Comparison of ENCODE assay signal across 14 cellular contexts in the genomic region with DNA sequence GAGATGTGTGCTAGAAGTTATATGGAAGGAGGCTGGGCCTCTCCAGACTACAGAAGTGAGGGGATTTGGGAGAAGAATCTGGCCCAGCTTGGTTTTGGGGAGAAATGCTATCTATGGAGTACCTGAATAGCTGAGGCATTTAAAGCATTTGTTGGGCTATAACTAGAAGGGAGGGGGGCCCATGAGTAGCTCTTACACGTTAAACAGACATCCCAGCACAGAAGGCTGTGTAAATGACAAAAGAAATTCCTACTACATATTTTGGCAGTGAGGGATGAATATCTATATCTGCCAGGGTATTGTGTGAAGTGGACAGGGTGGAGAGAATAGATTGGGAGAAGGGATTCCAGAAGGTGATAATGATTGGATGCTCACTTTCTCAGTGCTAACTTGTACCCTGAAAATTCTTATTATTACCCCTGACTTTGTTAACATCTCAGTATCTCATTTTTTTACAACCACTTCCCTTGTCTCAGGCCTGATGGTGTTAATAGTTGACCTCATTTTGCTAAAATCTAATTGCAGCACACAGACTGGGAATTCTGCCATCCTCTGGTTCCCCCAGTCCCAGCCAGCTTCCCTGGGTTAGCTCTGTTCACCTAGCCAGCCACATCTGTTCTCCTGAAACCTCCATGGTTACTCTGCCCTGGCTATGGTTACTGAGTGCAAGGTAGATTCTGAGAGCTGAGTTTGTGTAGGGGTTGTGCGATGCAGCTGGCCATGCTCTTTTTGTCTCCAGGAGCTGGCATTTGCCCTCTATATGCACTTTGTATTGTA. TPM values are rescaled to one million over a fixed set of nuclear protein-coding genes. Genes with fewer than 3 reads are reported as not detected.
DNase-seq lines count a peak whose midpoint lies in the region; ATAC-seq, FAIRE-seq and TF ChIP-seq lines count a peak whose summit lies in the region.
"Had no signal": no experiment of that assay in that cellular context is flagged by ENCODE, and none has a peak within 500 bp of the region (broad histone marks: within the 10 kb centered on the region; RNA-seq: fewer than 3 reads in every experiment).

No MANE protein-coding gene starts in this region.

- H3K36me3 ChIP-seq in CD8-positive, alpha-beta T cell (ENCODE audit: insufficient read depth, low read length): peaks cover 10% of the 10 kb centered on the region
- H3K36me3 ChIP-seq in muscle layer of colon (ENCODE audit: insufficient read depth, low read length): peaks cover 4% of the 10 kb centered on the region
- H3K36me3 ChIP-seq: MG63 had no signal

- peaks cover 64% of the 10 kb centered on the region for H3K4me1 Mint-ChIP-seq in CD8-positive, alpha-beta T cell (ENCODE audit: low read depth)

- no peaks in the 10 kb centered on the region for H3K27me3 ChIP-seq in CD8-positive, alpha-beta T cell (ENCODE audit: insufficient read depth, low read length)
- no peaks in the 10 kb centered on the region for H3K27me3 ChIP-seq in muscle layer of colon (ENCODE audit: control insufficient read depth in 1 of 2, insufficient read depth in 2 of 2, low read length in 2 of 2)
- H3K27me3 ChIP-seq: BLaER1, body of pancreas, MG63 had no signal

- peaks cover 53% of the 10 kb centered on the region for H3K4me1 ChIP-seq in CD8-positive, alpha-beta T cell (ENCODE audit: insufficient read depth, low read length)
- H3K4me1 ChIP-seq in muscle layer of colon (ENCODE audit: insufficient read depth, low read length): peaks cover 26% of the 10 kb centered on the region

- no peak overlapping the region for H3K4me3 Mint-ChIP-seq in CD8-positive, alpha-beta T cell
- H3K4me3 Mint-ChIP-seq: activated T-helper 1 cell treated with anti-CD3 and anti-CD28 coated beads, Interleukin-12 subunit alpha, Interleukin-12 subunit beta, Interleukin-2, Interleukin-4 antibody, amounts not matched to agents 30 ng/mL and 10 ng/mL and 1 ng/mL, durations not matched to agents 14 hours and 24 hours and 36 hours had no signal

- CTCF ChIA-PET in CD8-positive, alpha-beta T cell (lab: Charles Lee): interaction anchor here (0.6 to 13.5 kb wide), 6 partner anchors 8 to 954 kb away, joined by 3 to 548 read pairs (median 3); a partner anchor contains a TSS

- no peak for FAIRE-seq in D721Med (lab: Jason Lieb, UNC)

- no peak for ATAC-seq in CD8-positive, alpha-beta T cell
- ATAC-seq in HG03571 (IDR thresholded peaks at IDR 0.05; ENCODE audit: unreplicated experiment): no peak
- ATAC-seq: body of pancreas had no signal

- TF ChIP-seq CTCF in AG10803 (conservative IDR thresholded peaks at IDR 0.05; ENCODE audit: low read length) (no peak), D721Med (IDR thresholded peaks at IDR 0.05; ENCODE audit: insufficient read depth, missing control alignments) (no peak)
- no peak for TF ChIP-seq CTCF in CD8-positive, alpha-beta T cell (IDR thresholded peaks at IDR 0.05)

- intact Hi-C loops in CD8-positive, alpha-beta T cell (cut with DNase I, micrococcal nuclease): loop anchor here in 1 of 2 experiments (5.0 to 10.0 kb wide), 2 partner anchors 78 to 611 kb away; no protein-coding TSS in a partner anchor

- H3K9ac ChIP-seq in muscle layer of colon (ENCODE audit: low read length): no peak overlapping the region
- H3K9ac ChIP-seq: BLaER1 had no signal

- H3K27ac ChIP-seq in CD8-positive, alpha-beta T cell (ENCODE audit: low read depth, low read length): no peak overlapping the region
- H3K27ac ChIP-seq in muscle layer of colon (ENCODE audit: low read depth, low read length): peak overlapping the region; percentile 28
- H3K27ac ChIP-seq: BLaER1, body of pancreas had no signal

- H3K27ac Mint-ChIP-seq in CD8-positive, alpha-beta T cell: peak overlapping the region; percentile 84
- H3K27ac Mint-ChIP-seq: activated T-helper 1 cell treated with anti-CD3 and anti-CD28 coated beads, Interleukin-12 subunit alpha, Interleukin-12 subunit beta, Interleukin-2, Interleukin-4 antibody, amounts not matched to agents 30 ng/mL and 10 ng/mL and 1 ng/mL, durations not matched to agents 14 hours and 24 hours and 36 hours had no signal

- no peaks in the 10 kb centered on the region for H3K27me3 Mint-ChIP-seq in CD8-positive, alpha-beta T cell (ENCODE audit: low read depth)

- peak; percentile 55 for DNase-seq in AG10803 (ENCODE audit: low read depth)
- DNase-seq in CD8-positive, alpha-beta T cell: no peak
- DNase-seq in cerebellar cortex (ENCODE audit: low spot score): peak; percentile 83
- DNase-seq in SK-N-DZ (ENCODE audit: low spot score): no peak
- DNase-seq in NCI-H2081 (lab: John Stamatoyannopoulos, UW): no peak
- no peak for DNase-seq in D721Med (ENCODE audit: insufficient read length, low spot score)
- DNase-seq: body of pancreas, foreskin fibroblast, MG63, NCI-H187 treated with DMSO at 0.1 percent for 48 hours had no signal

- H3K9me3 ChIP-seq in CD8-positive, alpha-beta T cell (ENCODE audit: low read length): no peaks in the 10 kb centered on the region
- no peaks in the 10 kb centered on the region for H3K9me3 ChIP-seq in muscle layer of colon (ENCODE audit: low read length)
- H3K9me3 ChIP-seq: BLaER1, body of pancreas, MG63 had no signal

- H3K36me3 Mint-ChIP-seq in CD8-positive, alpha-beta T cell: peaks cover 48% of the 10 kb centered on the region

- H3K4me3 ChIP-seq in AG10803 (ENCODE audit: low read length) (no peak overlapping the region), muscle layer of colon (ENCODE audit: low read depth in 1 of 2, low read length in 2 of 2) (no peak overlapping the region)
- H3K4me3 ChIP-seq in CD8-positive, alpha-beta T cell (ENCODE audit: low read depth, low read length): no peak overlapping the region
- H3K4me3 ChIP-seq: BLaER1, body of pancreas, MG63 had no signal

- H3K9me3 Mint-ChIP-seq in CD8-positive, alpha-beta T cell: no peaks in the 10 kb centered on the region
- H3K9me3 Mint-ChIP-seq: activated T-helper 1 cell treated with anti-CD3 and anti-CD28 coated beads, Interleukin-12 subunit alpha, Interleukin-12 subunit beta, Interleukin-2, Interleukin-4 antibody, amounts not matched to agents 30 ng/mL and 10 ng/mL and 1 ng/mL, durations not matched to agents 14 hours and 24 hours and 36 hours had no signal

- POLR2A ChIA-PET in CD8-positive, alpha-beta T cell (lab: Charles Lee): interaction anchor here (1.0 to 3.1 kb wide), 2 partner anchors 118 to 211 kb away, joined by 3 to 19 read pairs; a partner anchor contains a TSS

RNA-seq across cellular contexts. Expression of a gene that starts 28.8 kb away (rescaled TPM):
- total RNA-seq in CD8-positive, alpha-beta T cell: 10 to 100 TPM; 53.1 to 57.3 TPM
- 207 and 257 TPM in 2 replicates for polyA plus RNA-seq in SK-N-DZ (2014; cell fraction: cytosol; rRNA removed)
- polyA plus RNA-seq in SK-N-DZ (2014; cell fraction: nucleus; rRNA removed): 116 and 139 TPM in 2 replicates

Comparison
In these comparisons a context has a peak if more than half of its experiments do, and no peak if none do; other contexts are left out.
1. DNase-seq: peak in AG10803 (single experiment) and cerebellar cortex (single experiment); none in CD8-positive, alpha-beta T cell (0 of 7), SK-N-DZ (single experiment), NCI-H2081 (0 of 2) and D721Med (single experiment).